ENCODE assay signal across 17 cellular contexts in the genomic region with DNA sequence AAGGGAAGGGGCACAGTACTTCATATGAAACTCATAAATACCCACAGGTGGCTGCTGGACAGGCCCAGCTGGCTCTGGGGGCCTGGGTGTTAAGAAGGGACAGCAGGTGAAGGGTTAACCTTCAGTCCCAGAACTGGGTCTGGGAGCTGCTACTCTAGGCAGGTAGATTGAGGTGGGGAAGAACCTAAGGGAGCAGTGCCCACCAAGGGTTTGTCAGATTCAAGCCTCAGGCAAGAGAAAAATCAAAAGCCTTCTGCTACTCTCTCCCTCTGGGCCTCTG. TPM values are rescaled to one million over a fixed set of nuclear protein-coding genes. Genes with fewer than 3 reads are reported as not detected.
DNase-seq lines count a peak whose midpoint lies in the region; ATAC-seq, FAIRE-seq and TF ChIP-seq lines count a peak whose summit lies in the region.
"Had no signal": no experiment of that assay in that cellular context is flagged by ENCODE, and none has a peak within 500 bp of the region (broad histone marks: within the 10 kb centered on the region; RNA-seq: fewer than 3 reads in every experiment).

No MANE protein-coding gene starts in this region.

- no peak overlapping the region for H2BK20ac ChIP-seq in H1 (ENCODE audit: low read length)

- peaks cover 5 to 36% of the 10 kb centered on the region in 2 experiments for H3K36me3 ChIP-seq in HepG2 (replicated peaks in 1 of 2; ENCODE audit: control insufficient read depth in 1 of 2, insufficient read depth in 2 of 2, low read length in 2 of 2)
- peaks cover 0 to 23% (median 7%) of the 10 kb centered on the region in 4 donors for H3K36me3 ChIP-seq in right lobe of liver
- H3K36me3 ChIP-seq in PC-9 (ENCODE audit: low read depth): peaks cover 36% of the 10 kb centered on the region
- peaks cover 24 to 64% (median 32%) of the 10 kb centered on the region in 4 experiments for H3K36me3 ChIP-seq in H1 (ENCODE audit: control insufficient read depth in 2 of 4, insufficient read depth in 4 of 4, low read length in 3 of 4)

- no peak overlapping the region; the same call in 1 of the 2 replicates for H3K18ac ChIP-seq in H1 (ENCODE audit: extremely low read depth, low read length)

- peaks cover 11% of the 10 kb centered on the region for H3K23me2 ChIP-seq in H1 (ENCODE audit: low read depth, low read length)

- H3K56ac ChIP-seq in H1 (replicated peaks; ENCODE audit: insufficient read length, low read depth, low read length): no peak overlapping the region

- H3K4me1 ChIP-seq in HepG2 (ENCODE audit: insufficient read depth, low read length): peaks cover 54% of the 10 kb centered on the region
- H3K4me1 ChIP-seq in right lobe of liver: peaks cover 0 to 27% (median 4%) of the 10 kb centered on the region in 4 donors
- peaks cover 22% of the 10 kb centered on the region for H3K4me1 ChIP-seq in PC-9 (replicated peaks; ENCODE audit: insufficient read depth)
- peaks cover 0 to 8% (median 5%) of the 10 kb centered on the region in 4 experiments; a peak in 6 of 7 replicates for H3K4me1 ChIP-seq in H1 (replicated peaks in 1 of 4; ENCODE audit: control insufficient read depth in 3 of 4, insufficient read depth in 4 of 4, low read length in 3 of 4)

- BruUV-seq in HepG2 (replicated peaks; lab: Mats Ljungman, UMichigan): no TSS peak
- BruUV-seq in PC-9 (replicated peaks; lab: Mats Ljungman, UMichigan): no TSS peak

- H2BK5ac ChIP-seq in H1 (ENCODE audit: low read depth, low read length): no peak overlapping the region

- peak overlapping the region; percentile 75 for H3K27ac Mint-ChIP-seq in type B pancreatic cell

- no peaks in the 10 kb centered on the region for H3K9me3 Mint-ChIP-seq in type B pancreatic cell

- H3K9me2 ChIP-seq in PC-9 (ENCODE audit: insufficient read depth): no peaks in the 10 kb centered on the region

- no peak overlapping the region for H4K8ac ChIP-seq in H1 (ENCODE audit: extremely low read depth, insufficient read depth, low read length)

- no peak overlapping the region for H2BK120ac ChIP-seq in H1 (replicated peaks; ENCODE audit: low read depth, low read length)

- H2AK5ac ChIP-seq in H1 (ENCODE audit: low read depth, low read length): no peak overlapping the region

- intact Hi-C loops in HepG2 (cut with micrococcal nuclease; ENCODE audit: unreplicated experiment): no loop called here
- intact Hi-C loops in right lobe of liver (cut with DNase I): no loop called here
- intact Hi-C loops in PC-9 (cut with micrococcal nuclease; ENCODE audit: unreplicated experiment): no loop called here

- H4K5ac ChIP-seq in H1 (ENCODE audit: insufficient read length, low read depth, low read length): no peak overlapping the region

- ATAC-seq in HepG2 (no peak), right lobe of liver (no peak)

- H3K9me3 ChIP-seq in HepG2 (ENCODE audit: low read length): no peaks in the 10 kb centered on the region
- H3K9me3 ChIP-seq in right lobe of liver: no peaks in the 10 kb centered on the region
- no peaks in the 10 kb centered on the region for H3K9me3 ChIP-seq in PC-9 (ENCODE audit: insufficient read depth, low read depth)
- H3K9me3 ChIP-seq in H1 (ENCODE audit: insufficient read depth in 2 of 2, low read depth in 1 of 2, low read length in 1 of 2): no peaks in the 10 kb centered on the region
- H3K9me3 ChIP-seq: heart right ventricle had no signal

- peak; percentile 27; the same call in 1 of the 2 replicates for TF ChIP-seq RAD21 in HepG2 (CRISPR knock-in tag; IDR thresholded peaks at IDR 0.05)
- TF ChIP-seq RAD21 in H1 (IDR thresholded peaks at IDR 0.05 in 1 of 2, conservative IDR thresholded peaks at IDR 0.05 in 1 of 2; ENCODE audit: low read depth in 2 of 2, low read length in 2 of 2): no peak

- no peak overlapping the region for H2BK12ac ChIP-seq in H1 (ENCODE audit: low read depth, low read length)

- no peak overlapping the region for H3K4me3 ChIP-seq in HepG2 (replicated peaks in 1 of 3; ENCODE audit: insufficient read depth in 1 of 3, low read depth in 2 of 3, low read length in 3 of 3)
- no peak overlapping the region for H3K4me3 ChIP-seq in right lobe of liver
- H3K4me3 ChIP-seq in PC-9: no peak overlapping the region
- no peak overlapping the region for H3K4me3 ChIP-seq in H1 (ENCODE audit: extremely low read depth in 1 of 4, insufficient read depth in 2 of 4, low read depth in 3 of 4, low read length in 4 of 4)
- H3K4me3 ChIP-seq: heart right ventricle had no signal

- no peak for DNase-seq in HepG2 (ENCODE audit: low spot score)
- DNase-seq in right lobe of liver: no peak
- DNase-seq in PC-9: no peak
- peak in 1 of 2 experiments; percentile 53 for DNase-seq in H1 (ENCODE audit: low read depth in 1 of 2, low spot score in 2 of 2)
- DNase-seq in type B pancreatic cell (ENCODE audit: extremely low spot score, unreplicated experiment): no peak
- no peak for DNase-seq in GOT3 (lab: John Stamatoyannopoulos, UW)
- DNase-seq in GM19238 (ENCODE audit: insufficient read length, low spot score): no peak
- DNase-seq in NOMO-1 (lab: John Stamatoyannopoulos, UW; ENCODE audit: unreplicated experiment in 2 of 2): no peak
- DNase-seq: activated CD4-positive, alpha-beta T cell treated with anti-CD3 and anti-CD28 coated beads for 1 hour; heart right ventricle; NCI-H2081 treated with DMSO at 0.1 percent for 48 hours; stimulated activated CD4-positive, alpha-beta T cell treated with anti-CD3 and anti-CD28 coated beads, Interleukin-4, amount 100 ng/mL, for 1 hour; stimulated activated naive CD4-positive, alpha-beta T cell had no signal

- H3K4me3 Mint-ChIP-seq in type B pancreatic cell: no peak overlapping the region

- H3K9ac ChIP-seq in HepG2 (ENCODE audit: insufficient read depth, low read depth, low read length) (no peak overlapping the region), H1 (replicated peaks in 1 of 4; ENCODE audit: extremely low read depth in 1 of 4, low read depth in 3 of 4, low read length in 3 of 4) (no peak overlapping the region)

- no peak overlapping the region for H3K4me2 ChIP-seq in HepG2 (ENCODE audit: low read depth, low read length)
- no peak overlapping the region for H3K4me2 ChIP-seq in PC-9
- no peak overlapping the region for H3K4me2 ChIP-seq in H1 (ENCODE audit: insufficient read depth in 1 of 2, low read depth in 2 of 2, low read length in 2 of 2)

- no peak overlapping the region for H2BK15ac ChIP-seq in H1 (ENCODE audit: low read length)

- no peak overlapping the region for H4K91ac ChIP-seq in H1 (replicated peaks; ENCODE audit: insufficient read length, low read length)

- H3K36me3 Mint-ChIP-seq in type B pancreatic cell: peaks cover 20% of the 10 kb centered on the region

- POLR2A ChIA-PET in HepG2 (lab: Yijun Ruan, JAX) (interaction anchor here (0.8 to 9.7 kb wide), 6 partner anchors 12 to 156 kb away, joined by 4 to 88 read pairs (median 5); a partner anchor contains a TSS), PC-9 (lab: Charles Lee; ENCODE audit: unreplicated experiment) (interaction anchor here (0.6 kb wide), 1 partner anchor 80 kb away, joined by 4 read pairs; no protein-coding TSS in a partner anchor), H1 (lab: Charles Lee; ENCODE audit: partially characterized antibody) (interaction anchor here (0.8 to 30.9 kb wide), 11 partner anchors 8 to 177 kb away, joined by 3 to 1319 read pairs (median 4); a partner anchor contains a TSS)

- peaks cover 3% of the 10 kb centered on the region for H3K27me3 Mint-ChIP-seq in type B pancreatic cell

- peaks cover 23% of the 10 kb centered on the region for H3K79me2 ChIP-seq in HepG2 (ENCODE audit: insufficient read depth, low read length)
- peaks cover 35% of the 10 kb centered on the region for H3K79me2 ChIP-seq in PC-9 (ENCODE audit: low read depth)
- peaks cover 10 to 24% of the 10 kb centered on the region in 2 experiments for H3K79me2 ChIP-seq in H1 (ENCODE audit: control insufficient read depth in 1 of 2, insufficient read depth in 2 of 2, low read length in 2 of 2)

- H3K27ac ChIP-seq in HepG2 (ENCODE audit: extremely low read length, insufficient read depth, low read length): peak overlapping the region; percentile 55
- no peak overlapping the region for H3K27ac ChIP-seq in right lobe of liver
- peak overlapping the region; percentile 25; the same call in 1 of the 2 replicates for H3K27ac ChIP-seq in PC-9
- no peak overlapping the region for H3K27ac ChIP-seq in H1 (ENCODE audit: low read depth, low read length)
- H3K27ac ChIP-seq: heart right ventricle had no signal

- TF ChIP-seq CTCF in HepG2 (CRISPR knock-in tag; IDR thresholded peaks at IDR 0.05) (no peak), right lobe of liver (IDR thresholded peaks at IDR 0.05) (no peak), PC-9 (conservative IDR thresholded peaks at IDR 0.05) (no peak), H1 (IDR thresholded peaks at IDR 0.05; ENCODE audit: control extremely low read depth in 1 of 3, insufficient read depth in 1 of 3, low read depth in 1 of 3, low read length in 3 of 3) (no peak), type B pancreatic cell (conservative IDR thresholded peaks at IDR 0.05) (no peak)

- no peak for TF ChIP-seq EP300 in HepG2 (IDR thresholded peaks at IDR 0.05; ENCODE audit: low read depth in 2 of 2, low read length in 2 of 2)
- TF ChIP-seq EP300 in HepG2 (CRISPR knock-in tag; IDR thresholded peaks at IDR 0.05; ENCODE audit: borderline replicate concordance): no peak
- TF ChIP-seq EP300 in H1 (IDR thresholded peaks at IDR 0.05; ENCODE audit: borderline replicate concordance in 1 of 2, low read depth in 2 of 2, low read length in 2 of 2): no peak

- no peaks in the 10 kb centered on the region; a peak in 1 of 5 replicates for H3K27me3 ChIP-seq in HepG2 (ENCODE audit: control insufficient read depth in 1 of 2, insufficient read depth in 2 of 2, low read length in 2 of 2)
- H3K27me3 ChIP-seq in right lobe of liver: no peaks in the 10 kb centered on the region
- H3K27me3 ChIP-seq in PC-9 (ENCODE audit: insufficient read depth, low read depth): no peaks in the 10 kb centered on the region
- H3K27me3 ChIP-seq in H1 (replicated peaks in 1 of 4; ENCODE audit: control insufficient read depth in 3 of 4, extremely low read depth in 1 of 4, insufficient read depth in 3 of 4, low read length in 3 of 4): no peaks in the 10 kb centered on the region
- H3K27me3 ChIP-seq: heart right ventricle had no signal

- peaks cover 61% of the 10 kb centered on the region for H3F3A ChIP-seq in PC-9 (ENCODE audit: insufficient read depth, low read depth)

- CTCF ChIA-PET in HepG2 (lab: Yijun Ruan, JAX; ENCODE audit: low intra/inter-chr PET ratio, low total read pairs) (no interaction called here), PC-9 (lab: Charles Lee) (no interaction called here), H1 (lab: Charles Lee; ENCODE audit: partially characterized antibody) (interaction anchor here (0.6 to 2.7 kb wide), 7 partner anchors 8 to 126 kb away, joined by 3 to 8 read pairs (median 3); no protein-coding TSS in a partner anchor)

- H3K4ac ChIP-seq in H1 (replicated peaks; ENCODE audit: insufficient read length, low read depth, low read length): no peak overlapping the region

- H3K14ac ChIP-seq in H1 (ENCODE audit: insufficient read length): no peak overlapping the region

- H2AFZ ChIP-seq in HepG2 (ENCODE audit: low read length): no peak overlapping the region
- H2AFZ ChIP-seq in PC-9: no peak overlapping the region
- H2AFZ ChIP-seq in H1 (ENCODE audit: low read length): no peak overlapping the region

- in situ Hi-C loops in HepG2 (cut with HindIII; ENCODE audit: extremely low pct_ligation_motif_present, low pct_unique_long_range_greater_than_20kb): no loop called here

- H4K20me1 ChIP-seq in HepG2 (ENCODE audit: insufficient read depth, low read length) (peaks cover 49% of the 10 kb centered on the region), PC-9 (ENCODE audit: insufficient read depth) (peaks cover 53% of the 10 kb centered on the region), H1 (replicated peaks in 1 of 2; ENCODE audit: control insufficient read depth in 1 of 2, insufficient read depth in 2 of 2, low read length in 2 of 2) (peaks cover 32 to 33% of the 10 kb centered on the region in 2 experiments)

- no peak for FAIRE-seq in HepG2 (lab: Jason Lieb, UNC)
- FAIRE-seq in H1 (lab: Jason Lieb, UNC): no peak
- FAIRE-seq: endothelial cell of umbilical vein had no signal

- H3K79me1 ChIP-seq in H1 (ENCODE audit: low read depth, low read length): peaks cover 4% of the 10 kb centered on the region; the same call in 1 of the 2 replicates

- H3K4me1 Mint-ChIP-seq in type B pancreatic cell (ENCODE audit: unreplicated experiment): peaks cover 29% of the 10 kb centered on the region

- TF ChIP-seq POLR2A in HepG2 (IDR thresholded peaks at IDR 0.05; ENCODE audit: insufficient read depth in 1 of 2, low read depth in 2 of 2, low read length in 2 of 2): no peak
- TF ChIP-seq POLR2A in right lobe of liver (IDR thresholded peaks at IDR 0.05): no peak
- no peak for TF ChIP-seq POLR2A in H1 (IDR thresholded peaks at IDR 0.05; ENCODE audit: control extremely low read depth in 1 of 2, low read depth in 2 of 2, low read length in 2 of 2)

- no peak overlapping the region for H3K23ac ChIP-seq in H1 (ENCODE audit: insufficient read length)

RNA-seq across cellular contexts. Expression of a gene that starts 5.6 kb away (rescaled TPM):
- 1,854 and 2,285 TPM in 2 replicates for total RNA-seq in HepG2 (2016; rRNA removed; fragmentation: Illumina TruSeq; extraction: Trizol)
- total RNA-seq in HepG2 (2016; cell fraction: cytosol; rRNA removed; fragmentation: Illumina TruSeq; extraction: Trizol; ENCODE audit: low read depth): 2,437 and 2,775 TPM in 2 replicates
- 1,859 and 2,386 TPM in 2 replicates for total RNA-seq in HepG2 (2016; cell fraction: insoluble cytoplasmic fraction; rRNA removed; fragmentation: Illumina TruSeq; extraction: Trizol)
- total RNA-seq in HepG2 (2016; cell fraction: membrane; rRNA removed; fragmentation: Illumina TruSeq; extraction: Trizol): 4,119 and 4,316 TPM in 2 replicates
- 734 and 771 TPM in 2 replicates for total RNA-seq in HepG2 (2016; cell fraction: nucleus; rRNA removed; fragmentation: Illumina TruSeq; extraction: Trizol)
- polyA plus RNA-seq in HepG2 (2011; rRNA removed): 2,253 and 2,726 TPM in 2 replicates
- polyA plus RNA-seq in HepG2 (2011; cell fraction: cytosol; rRNA removed): 2,315 and 3,589 TPM in 2 replicates
- 1,402 and 1,561 TPM in 2 replicates for polyA plus RNA-seq in HepG2 (2011; cell fraction: nucleus; rRNA removed)
- 2,161 and 2,246 TPM in 2 replicates for polyA plus RNA-seq in HepG2 (2012)
- polyA plus RNA-seq in HepG2 (2016; cell fraction: cytosol; fragmentation: Illumina TruSeq; extraction: Trizol; ENCODE audit: low read depth): 3,096 and 3,343 TPM in 2 replicates
- polyA plus RNA-seq in HepG2 (2016; cell fraction: insoluble cytoplasmic fraction; fragmentation: Illumina TruSeq; extraction: Trizol; ENCODE audit: low read depth): 2,345 and 2,428 TPM in 2 replicates
- polyA plus RNA-seq in HepG2 (2016; cell fraction: membrane; fragmentation: Illumina TruSeq; extraction: Trizol; ENCODE audit: low read depth): 4,116 and 4,234 TPM in 2 replicates
- polyA plus RNA-seq in HepG2 (2016; cell fraction: nucleus; fragmentation: Illumina TruSeq; extraction: Trizol; ENCODE audit: insufficient read depth, low read depth): 1,389 and 1,424 TPM in 2 replicates
- 921 and 1,139 TPM in 2 replicates for polyA minus RNA-seq in HepG2 (2011; rRNA and poly(A)+ RNA removed; ENCODE audit: low replicate concordance)
- 630 and 657 TPM in 2 replicates for polyA minus RNA-seq in HepG2 (2011; cell fraction: cytosol; rRNA and poly(A)+ RNA removed)
- polyA minus RNA-seq in HepG2 (2011; cell fraction: nucleus; rRNA and poly(A)+ RNA removed): 275 and 369 TPM in 2 replicates
- 100 to 1,000 TPM; 366 to 446 (median 412) TPM for total RNA-seq in right lobe of liver
- 1,335 and 1,742 TPM in 2 replicates for total RNA-seq in PC-9 (2021)
- 1,893 and 1,923 TPM in 2 replicates for total RNA-seq in H1 (2021; fragmentation: NEBNext Ultra II Directional; extraction: Animal tissue kit (Norgen Biotek cat#: 25700))
- 2,801 and 2,948 TPM in 2 replicates for polyA plus RNA-seq in H1 (2011; rRNA removed)
- polyA plus RNA-seq in H1 (2011; cell fraction: cytosol; rRNA removed): 3,231 TPM
- 2,819 TPM for polyA plus RNA-seq in H1 (2011; cell fraction: nucleus; rRNA removed)
- 2,565 to 3,012 TPM (median 2,684 TPM) in 4 replicates for polyA plus RNA-seq in H1 (2012, experiment 1 of 2)
- polyA plus RNA-seq in H1 (2012, experiment 2 of 2): 2,057 TPM
- polyA plus RNA-seq in H1 (2013, experiment 1 of 2): 2,379 TPM
- polyA plus RNA-seq in H1 (2013, experiment 2 of 2): 2,280 TPM
- 958 and 1,373 TPM in 2 replicates for polyA minus RNA-seq in H1 (2011; rRNA and poly(A)+ RNA removed)
- polyA minus RNA-seq in H1 (2011; cell fraction: cytosol; rRNA and poly(A)+ RNA removed): 907 TPM
- polyA minus RNA-seq in H1 (2011; cell fraction: nucleus; rRNA and poly(A)+ RNA removed): 793 TPM
- total RNA-seq in type B pancreatic cell (ENCODE audit: low replicate concordance): 1,788 and 1,808 TPM in 2 replicates

RNA-seq across cellular contexts. Expression of a gene that starts 21.7 kb away (rescaled TPM):
- total RNA-seq in HepG2 (2016; rRNA removed; fragmentation: Illumina TruSeq; extraction: Trizol) (9.7 and 11.2 TPM in 2 replicates), right lobe of liver (1 to 10 TPM in 3 of 6 experiments, under 1 TPM in 3; 0.44 to 1.7 (median 0.95) TPM), PC-9 (2021) (6.9 and 9.6 TPM in 2 replicates), type B pancreatic cell (ENCODE audit: low replicate concordance) (11.6 and 12.8 TPM in 2 replicates)
- total RNA-seq in HepG2 (2016; cell fraction: cytosol; rRNA removed; fragmentation: Illumina TruSeq; extraction: Trizol; ENCODE audit: low read depth): 1.9 and 2.5 TPM in 2 replicates
- total RNA-seq in HepG2 (2016; cell fraction: insoluble cytoplasmic fraction; rRNA removed; fragmentation: Illumina TruSeq; extraction: Trizol): 9.2 and 10.0 TPM in 2 replicates
- 6.3 and 6.7 TPM in 2 replicates for total RNA-seq in HepG2 (2016; cell fraction: membrane; rRNA removed; fragmentation: Illumina TruSeq; extraction: Trizol)
- total RNA-seq in HepG2 (2016; cell fraction: nucleus; rRNA removed; fragmentation: Illumina TruSeq; extraction: Trizol): 4.8 and 7.1 TPM in 2 replicates
- polyA plus RNA-seq in HepG2 (2011; rRNA removed) (7.1 and 7.9 TPM in 2 replicates), H1 (2011; rRNA removed) (17.0 and 19.2 TPM in 2 replicates)
- polyA plus RNA-seq in HepG2 (2011; cell fraction: cytosol; rRNA removed): 6.3 and 6.8 TPM in 2 replicates
- polyA plus RNA-seq in HepG2 (2011; cell fraction: nucleus; rRNA removed): 6.9 and 8.4 TPM in 2 replicates
- 4.1 and 4.3 TPM in 2 replicates for polyA plus RNA-seq in HepG2 (2012)
- 1.5 and 1.6 TPM in 2 replicates for polyA plus RNA-seq in HepG2 (2016; cell fraction: cytosol; fragmentation: Illumina TruSeq; extraction: Trizol; ENCODE audit: low read depth)
- polyA plus RNA-seq in HepG2 (2016; cell fraction: insoluble cytoplasmic fraction; fragmentation: Illumina TruSeq; extraction: Trizol; ENCODE audit: low read depth): 7.5 and 8.6 TPM in 2 replicates
- 3.0 and 4.3 TPM in 2 replicates for polyA plus RNA-seq in HepG2 (2016; cell fraction: membrane; fragmentation: Illumina TruSeq; extraction: Trizol; ENCODE audit: low read depth)
- 13.2 and 13.8 TPM in 2 replicates for polyA plus RNA-seq in HepG2 (2016; cell fraction: nucleus; fragmentation: Illumina TruSeq; extraction: Trizol; ENCODE audit: insufficient read depth, low read depth)
- 14.3 and 23.1 TPM in 2 replicates for polyA minus RNA-seq in HepG2 (2011; rRNA and poly(A)+ RNA removed; ENCODE audit: low replicate concordance)
- 5.5 TPM in 2 replicates for polyA minus RNA-seq in HepG2 (2011; cell fraction: cytosol; rRNA and poly(A)+ RNA removed)
- 1.8 and 2.4 TPM in 2 replicates for polyA minus RNA-seq in HepG2 (2011; cell fraction: nucleus; rRNA and poly(A)+ RNA removed)
- total RNA-seq in H1 (2021; fragmentation: NEBNext Ultra II Directional; extraction: Animal tissue kit (Norgen Biotek cat#: 25700)): 16.1 and 16.4 TPM in 2 replicates
- 19.6 TPM for polyA plus RNA-seq in H1 (2011; cell fraction: cytosol; rRNA removed)
- polyA plus RNA-seq in H1 (2011; cell fraction: nucleus; rRNA removed): 21.5 TPM
- 11.7 to 17.9 TPM (median 16.0 TPM) in 4 replicates for polyA plus RNA-seq in H1 (2012, experiment 1 of 2)
- 22.8 TPM for polyA plus RNA-seq in H1 (2012, experiment 2 of 2)
- polyA plus RNA-seq in H1 (2013, experiment 1 of 2): 8.4 TPM
- 8.7 TPM for polyA plus RNA-seq in H1 (2013, experiment 2 of 2)
- polyA minus RNA-seq in H1 (2011; rRNA and poly(A)+ RNA removed): 17.3 and 24.8 TPM in 2 replicates
- 15.8 TPM for polyA minus RNA-seq in H1 (2011; cell fraction: cytosol; rRNA and poly(A)+ RNA removed)
- polyA minus RNA-seq in H1 (2011; cell fraction: nucleus; rRNA and poly(A)+ RNA removed): 8.3 TPM

RNA-seq across cellular contexts. Expression of a gene that starts 23.1 kb away (rescaled TPM):
- total RNA-seq in HepG2 (2016; rRNA removed; fragmentation: Illumina TruSeq; extraction: Trizol) (14.4 and 15.1 TPM in 2 replicates), right lobe of liver (1 to 10 TPM; 5.2 to 8.5 (median 6.9) TPM), PC-9 (2021) (33.1 and 40.1 TPM in 2 replicates), type B pancreatic cell (ENCODE audit: low replicate concordance) (49.8 and 109 TPM in 2 replicates)
- 3.9 and 4.4 TPM in 2 replicates for total RNA-seq in HepG2 (2016; cell fraction: cytosol; rRNA removed; fragmentation: Illumina TruSeq; extraction: Trizol; ENCODE audit: low read depth)
- total RNA-seq in HepG2 (2016; cell fraction: insoluble cytoplasmic fraction; rRNA removed; fragmentation: Illumina TruSeq; extraction: Trizol): 12.5 and 14.5 TPM in 2 replicates
- 14.0 and 14.5 TPM in 2 replicates for total RNA-seq in HepG2 (2016; cell fraction: membrane; rRNA removed; fragmentation: Illumina TruSeq; extraction: Trizol)
- 12.5 and 14.3 TPM in 2 replicates for total RNA-seq in HepG2 (2016; cell fraction: nucleus; rRNA removed; fragmentation: Illumina TruSeq; extraction: Trizol)
- polyA plus RNA-seq in HepG2 (2011; rRNA removed) (16.5 and 20.5 TPM in 2 replicates), H1 (2011; rRNA removed) (20.1 and 31.0 TPM in 2 replicates)
- 11.8 and 14.3 TPM in 2 replicates for polyA plus RNA-seq in HepG2 (2011; cell fraction: cytosol; rRNA removed)
- 41.6 and 45.4 TPM in 2 replicates for polyA plus RNA-seq in HepG2 (2011; cell fraction: nucleus; rRNA removed)
- polyA plus RNA-seq in HepG2 (2012): 19.1 and 24.4 TPM in 2 replicates
- polyA plus RNA-seq in HepG2 (2016; cell fraction: cytosol; fragmentation: Illumina TruSeq; extraction: Trizol; ENCODE audit: low read depth): 5.1 and 5.5 TPM in 2 replicates
- 22.1 and 28.5 TPM in 2 replicates for polyA plus RNA-seq in HepG2 (2016; cell fraction: insoluble cytoplasmic fraction; fragmentation: Illumina TruSeq; extraction: Trizol; ENCODE audit: low read depth)
- polyA plus RNA-seq in HepG2 (2016; cell fraction: membrane; fragmentation: Illumina TruSeq; extraction: Trizol; ENCODE audit: low read depth): 12.7 and 14.9 TPM in 2 replicates
- 41.9 and 43.9 TPM in 2 replicates for polyA plus RNA-seq in HepG2 (2016; cell fraction: nucleus; fragmentation: Illumina TruSeq; extraction: Trizol; ENCODE audit: insufficient read depth, low read depth)
- polyA minus RNA-seq in HepG2 (2011; rRNA and poly(A)+ RNA removed; ENCODE audit: low replicate concordance): 6.0 and 22.8 TPM in 2 replicates
- 7.7 and 8.2 TPM in 2 replicates for polyA minus RNA-seq in HepG2 (2011; cell fraction: cytosol; rRNA and poly(A)+ RNA removed)
- polyA minus RNA-seq in HepG2 (2011; cell fraction: nucleus; rRNA and poly(A)+ RNA removed): 7.9 and 8.6 TPM in 2 replicates
- total RNA-seq in H1 (2021; fragmentation: NEBNext Ultra II Directional; extraction: Animal tissue kit (Norgen Biotek cat#: 25700)): 27.0 and 28.7 TPM in 2 replicates
- 21.2 TPM for polyA plus RNA-seq in H1 (2011; cell fraction: cytosol; rRNA removed)
- 34.8 TPM for polyA plus RNA-seq in H1 (2011; cell fraction: nucleus; rRNA removed)
- polyA plus RNA-seq in H1 (2012, experiment 1 of 2): 23.4 to 29.3 TPM (median 26.1 TPM) in 4 replicates
- 22.5 TPM for polyA plus RNA-seq in H1 (2012, experiment 2 of 2)
- polyA plus RNA-seq in H1 (2013, experiment 1 of 2): 17.6 TPM
- 16.7 TPM for polyA plus RNA-seq in H1 (2013, experiment 2 of 2)
- 8.8 and 12.4 TPM in 2 replicates for polyA minus RNA-seq in H1 (2011; rRNA and poly(A)+ RNA removed)
- polyA minus RNA-seq in H1 (2011; cell fraction: cytosol; rRNA and poly(A)+ RNA removed): 9.2 TPM
- polyA minus RNA-seq in H1 (2011; cell fraction: nucleus; rRNA and poly(A)+ RNA removed): 9.6 TPM

RNA-seq across cellular contexts. Expression of a gene that starts 38.9 kb away (rescaled TPM):
- total RNA-seq in HepG2 (2016; rRNA removed; fragmentation: Illumina TruSeq; extraction: Trizol) (not detected in 2 replicates), right lobe of liver (not detected), PC-9 (2021) (not detected in 2 replicates), type B pancreatic cell (ENCODE audit: low replicate concordance) (0.14 TPM in 1 of 2 replicates, not detected in the other)
- total RNA-seq in HepG2 (2016; cell fraction: cytosol; rRNA removed; fragmentation: Illumina TruSeq; extraction: Trizol; ENCODE audit: low read depth): 0.35 TPM in 1 of 2 replicates, not detected in the other
- not detected in 2 replicates for total RNA-seq in HepG2 (2016; cell fraction: insoluble cytoplasmic fraction; rRNA removed; fragmentation: Illumina TruSeq; extraction: Trizol)
- not detected in 2 replicates for total RNA-seq in HepG2 (2016; cell fraction: membrane; rRNA removed; fragmentation: Illumina TruSeq; extraction: Trizol)
- not detected in 2 replicates for total RNA-seq in HepG2 (2016; cell fraction: nucleus; rRNA removed; fragmentation: Illumina TruSeq; extraction: Trizol)
- polyA plus RNA-seq in HepG2 (2011; rRNA removed) (not detected in 2 replicates), H1 (2011; rRNA removed) (3.2 and 4.4 TPM in 2 replicates)
- polyA plus RNA-seq in HepG2 (2011; cell fraction: cytosol; rRNA removed): not detected in 2 replicates
- polyA plus RNA-seq in HepG2 (2011; cell fraction: nucleus; rRNA removed): not detected in 2 replicates
- not detected in 2 replicates for polyA plus RNA-seq in HepG2 (2012)
- not detected in 2 replicates for polyA plus RNA-seq in HepG2 (2016; cell fraction: cytosol; fragmentation: Illumina TruSeq; extraction: Trizol; ENCODE audit: low read depth)
- not detected in 2 replicates for polyA plus RNA-seq in HepG2 (2016; cell fraction: insoluble cytoplasmic fraction; fragmentation: Illumina TruSeq; extraction: Trizol; ENCODE audit: low read depth)
- not detected in 2 replicates for polyA plus RNA-seq in HepG2 (2016; cell fraction: membrane; fragmentation: Illumina TruSeq; extraction: Trizol; ENCODE audit: low read depth)
- polyA plus RNA-seq in HepG2 (2016; cell fraction: nucleus; fragmentation: Illumina TruSeq; extraction: Trizol; ENCODE audit: insufficient read depth, low read depth): not detected in 2 replicates
- not detected in 2 replicates for polyA minus RNA-seq in HepG2 (2011; rRNA and poly(A)+ RNA removed; ENCODE audit: low replicate concordance)
- polyA minus RNA-seq in HepG2 (2011; cell fraction: cytosol; rRNA and poly(A)+ RNA removed): not detected in 2 replicates
- polyA minus RNA-seq in HepG2 (2011; cell fraction: nucleus; rRNA and poly(A)+ RNA removed): not detected in 2 replicates
- 5.0 and 6.8 TPM in 2 replicates for total RNA-seq in H1 (2021; fragmentation: NEBNext Ultra II Directional; extraction: Animal tissue kit (Norgen Biotek cat#: 25700))
- polyA plus RNA-seq in H1 (2011; cell fraction: cytosol; rRNA removed): 4.1 TPM
- polyA plus RNA-seq in H1 (2011; cell fraction: nucleus; rRNA removed): 5.5 TPM
- polyA plus RNA-seq in H1 (2012, experiment 1 of 2): 4.6 to 5.8 TPM (median 5.4 TPM) in 4 replicates
- 8.5 TPM for polyA plus RNA-seq in H1 (2012, experiment 2 of 2)
- polyA plus RNA-seq in H1 (2013, experiment 1 of 2): 4.2 TPM
- polyA plus RNA-seq in H1 (2013, experiment 2 of 2): 4.4 TPM
- 0.32 and 2.4 TPM in 2 replicates for polyA minus RNA-seq in H1 (2011; rRNA and poly(A)+ RNA removed)
- 1.9 TPM for polyA minus RNA-seq in H1 (2011; cell fraction: cytosol; rRNA and poly(A)+ RNA removed)
- polyA minus RNA-seq in H1 (2011; cell fraction: nucleus; rRNA and poly(A)+ RNA removed): 4.6 TPM
- total RNA-seq: endothelial cell of umbilical vein, heart right ventricle, LHCN-M2, renal cortical epithelial cell had no signal
- polyA plus RNA-seq: BJ, endothelial cell of umbilical vein had no signal

Comparison
In these comparisons a context has a peak if more than half of its experiments do, and no peak if none do; other contexts are left out.
1. H3K27ac ChIP-seq: peak in HepG2 (single experiment) and PC-9 (single experiment); none in right lobe of liver (0 of 3) and H1 (single experiment).